Comparison of ENCODE assay signal across 14 cellular contexts in the genomic region with DNA sequence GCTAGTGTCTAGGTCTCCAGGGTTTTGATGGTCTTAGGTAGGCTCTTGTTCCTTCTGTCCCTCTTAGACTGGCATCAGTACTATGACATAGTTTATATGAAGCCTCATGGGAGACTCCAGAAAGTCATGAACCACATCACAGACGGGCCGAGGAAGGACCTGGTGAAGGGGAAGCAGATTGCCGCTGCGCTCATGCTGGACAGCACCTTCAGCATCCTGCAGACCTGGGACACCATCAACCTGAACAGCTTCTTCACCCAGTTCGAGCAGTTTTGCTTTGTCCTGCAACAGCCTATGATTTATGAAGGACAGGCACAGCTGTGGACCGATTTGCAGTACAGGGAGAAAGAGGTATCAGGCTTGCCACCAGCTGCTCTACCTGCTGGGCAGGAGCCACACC.
"Had no signal": no experiment of that assay in that cellular context is flagged by ENCODE, and none has a peak within 500 bp of the region (broad histone marks: within the 10 kb centered on the region; RNA-seq: fewer than 3 reads in every experiment).

No MANE protein-coding gene starts in this region.

- H3K4me3 Mint-ChIP-seq: activated CD4-positive, alpha-beta T cell treated with anti-CD3 and anti-CD28 coated beads, Interleukin-2, amount 10 ng/mL, durations not matched to agents 7 days and 5 days; endodermal cell; T-helper 1 cell treated with Interleukin-12 subunit alpha and Interleukin-12 subunit beta and Interleukin-4 antibody, amounts not matched to agents 30 μg/mL and 1 μg/mL, for 36 hours; WTC11 had no signal

- H3K4me1 Mint-ChIP-seq: endodermal cell, WTC11 had no signal

- ATAC-seq: esophagus mucosa, WTC11 had no signal

- H3K4me3 ChIP-seq: ovary, sigmoid colon had no signal

- DNase-seq: activated CD4-positive, alpha-beta T cell treated with anti-CD3 and anti-CD28 coated beads, Interleukin-2, amount 10 ng/mL, durations not matched to agents 7 days and 5 days; activated CD8-positive, alpha-beta memory T cell treated with anti-CD3 and anti-CD28 coated beads, Interleukin-2, amount 50 U/mL, for 48 hours; activated effector memory CD4-positive, alpha-beta T cell treated with Interleukin-2 at 50 U/mL for 16 hours; cerebellar nuclear complex; dermis blood vessel endothelial cell; endodermal cell; ovary; sigmoid colon; stimulated activated CD4-positive, alpha-beta T cell treated with anti-CD3 and anti-CD28 coated beads, Interleukin-2, amount 100 ng/mL, for 24 hours; stimulated activated naive CD4-positive, alpha-beta T cell treated with Interleukin-2 at 50 U/mL for 16 hours had no signal

- H3K36me3 ChIP-seq: ovary had no signal

- H3K27me3 Mint-ChIP-seq: activated CD4-positive, alpha-beta T cell treated with anti-CD3 and anti-CD28 coated beads, Interleukin-2, amount 10 ng/mL, durations not matched to agents 7 days and 5 days had no signal

- H3K4me1 ChIP-seq: sigmoid colon had no signal

- H3K9me3 Mint-ChIP-seq: activated CD4-positive, alpha-beta T cell treated with anti-CD3 and anti-CD28 coated beads, Interleukin-2, amount 10 ng/mL, durations not matched to agents 7 days and 5 days; activated naive CD4-positive, alpha-beta T cell treated with anti-CD3 and anti-CD28 coated beads, Interleukin-2, amount 50 U/mL, for 72 hours; T-helper 1 cell treated with Interleukin-12 subunit alpha and Interleukin-12 subunit beta and Interleukin-4 antibody, amounts not matched to agents 30 μg/mL and 1 μg/mL, for 36 hours had no signal

- H3K27me3 ChIP-seq: ovary, sigmoid colon had no signal

- H3K27ac ChIP-seq: ovary, sigmoid colon had no signal

- H3K27ac Mint-ChIP-seq: activated CD4-positive, alpha-beta T cell treated with anti-CD3 and anti-CD28 coated beads, Interleukin-2, amount 10 ng/mL, durations not matched to agents 7 days and 5 days; endodermal cell; WTC11 had no signal

- H3K9me3 ChIP-seq: ovary, sigmoid colon had no signal
